In genomic region chr1:204615881-204616280, GRCh38 we compare ENCODE assay signal across 20 cellular contexts.
DNase-seq lines count a peak whose midpoint lies in the region; ATAC-seq and TF ChIP-seq lines count a peak whose summit lies in the region.
"Had no signal": no experiment of that assay in that cellular context is flagged by ENCODE, and none has a peak within 500 bp of the region (broad histone marks: within the 10 kb centered on the region; RNA-seq: fewer than 3 reads in every experiment).

No MANE protein-coding gene starts in this region.

- no peak overlapping the region for H3K27ac ChIP-seq in heart right ventricle
- H3K27ac ChIP-seq: Peyer's patch, SK-N-MC had no signal

- no peaks in the 10 kb centered on the region for H3K36me3 ChIP-seq in heart right ventricle
- H3K36me3 ChIP-seq: Peyer's patch had no signal

- H3K27me3 ChIP-seq in heart right ventricle: peaks cover 0 to 9% (median 0%) of the 10 kb centered on the region in 7 donors
- H3K27me3 ChIP-seq: Peyer's patch had no signal

- no peak overlapping the region for H3K4me3 Mint-ChIP-seq in activated CD4-positive, alpha-beta T cell treated with anti-CD3 and anti-CD28 coated beads, Interleukin-2, amount 10 ng/mL, durations not matched to agents 24 days and 14 days
- H3K4me3 Mint-ChIP-seq: CD8-positive, alpha-beta T cell had no signal

- no peaks in the 10 kb centered on the region for H3K4me1 ChIP-seq in heart right ventricle
- H3K4me1 ChIP-seq: Caco-2, Peyer's patch had no signal

- no peaks in the 10 kb centered on the region for H3K27me3 Mint-ChIP-seq in activated CD4-positive, alpha-beta T cell treated with anti-CD3 and anti-CD28 coated beads, Interleukin-2, amount 10 ng/mL, durations not matched to agents 24 days and 14 days

- intact Hi-C loops in heart right ventricle (cut with DNase I): no loop called here
- intact Hi-C loops in activated CD4-positive, alpha-beta T cell treated with anti-CD3 and anti-CD28 coated beads, Interleukin-2, amount 10 ng/mL, durations not matched to agents 24 days and 14 days (cut with micrococcal nuclease): no loop called here

- no peak for ATAC-seq in heart right ventricle
- ATAC-seq: CD8-positive, alpha-beta T cell; HCT116 had no signal

- H3K27ac Mint-ChIP-seq in activated CD4-positive, alpha-beta T cell treated with anti-CD3 and anti-CD28 coated beads, Interleukin-2, amount 10 ng/mL, durations not matched to agents 24 days and 14 days: no peak overlapping the region
- H3K27ac Mint-ChIP-seq: CD8-positive, alpha-beta T cell had no signal

- H3K9me3 ChIP-seq in heart right ventricle: no peaks in the 10 kb centered on the region
- H3K9me3 ChIP-seq: Caco-2, Peyer's patch had no signal

- no peaks in the 10 kb centered on the region for H3K9me3 Mint-ChIP-seq in activated CD4-positive, alpha-beta T cell treated with anti-CD3 and anti-CD28 coated beads, Interleukin-2, amount 10 ng/mL, durations not matched to agents 24 days and 14 days
- H3K9me3 Mint-ChIP-seq: CD8-positive, alpha-beta T cell had no signal

- no peaks in the 10 kb centered on the region for H3K4me1 Mint-ChIP-seq in activated CD4-positive, alpha-beta T cell treated with anti-CD3 and anti-CD28 coated beads, Interleukin-2, amount 10 ng/mL, durations not matched to agents 24 days and 14 days

- H3K36me3 Mint-ChIP-seq in activated CD4-positive, alpha-beta T cell treated with anti-CD3 and anti-CD28 coated beads, Interleukin-2, amount 10 ng/mL, durations not matched to agents 24 days and 14 days (ENCODE audit: low read depth): no peaks in the 10 kb centered on the region

- DNase-seq in NCI-H82 (lab: John Stamatoyannopoulos, UW): peak; percentile 44
- DNase-seq in NCI-H82 treated with DMSO at 0.1 percent for 48 hours (lab: John Stamatoyannopoulos, UW; ENCODE audit: unreplicated experiment): no peak
- DNase-seq in NCI-H2171 (lab: John Stamatoyannopoulos, UW): peak; percentile 37
- DNase-seq in cerebellar nuclear complex (lab: John Stamatoyannopoulos, UW): peak; percentile 48
- no peak for DNase-seq in heart right ventricle
- DNase-seq in GF-D8 (lab: John Stamatoyannopoulos, UW): no peak
- DNase-seq in activated CD4-positive, alpha-beta T cell treated with anti-CD3 and anti-CD28 coated beads, Interleukin-2, amount 10 ng/mL, durations not matched to agents 24 days and 14 days: no peak
- DNase-seq: Caco-2; CD8-positive, alpha-beta T cell; DMS79 treated with DMSO at 0.1 percent for 48 hours; Karpas-422; NCI-H1092 treated with DMSO at 0.1 percent for 48 hours; NCI-H1436; NCI-H446 treated with DMSO at 0.1 percent for 48 hours; NCI-H774; OCI-M1; Peyer's patch; SHP77 treated with DMSO at 0.1 percent for 48 hours had no signal

- TF ChIP-seq CTCF in heart right ventricle (IDR thresholded peaks at IDR 0.05): no peak

- 92 to 95% methylated on average over 8 of the region's 8 CpGs for whole genome bisulfite sequencing in heart right ventricle, 2 donors

- H3K4me3 ChIP-seq in heart right ventricle: no peak overlapping the region
- H3K4me3 ChIP-seq: Peyer's patch, SK-N-MC had no signal

Comparison
In these comparisons a context has a peak if more than half of its experiments do, and no peak if none do; other contexts are left out.
1. DNase-seq: peak in NCI-H82 (single experiment), NCI-H2171 (single experiment) and cerebellar nuclear complex (2 of 2); none in NCI-H82 treated with DMSO at 0.1 percent for 48 hours (single experiment), heart right ventricle (0 of 2), GF-D8 (single experiment) and activated CD4-positive, alpha-beta T cell treated with anti-CD3 and anti-CD28 coated beads, Interleukin-2, amount 10 ng/mL, durations not matched to agents 24 days and 14 days (single experiment).